Comparison of ENCODE assay signal across 1 cellular context in genomic region chr20:33732166-33732970, GRCh38.
TF ChIP-seq lines count a peak whose summit lies in the region.

No MANE protein-coding gene starts in this region.

TF ChIP-seq in HepG2, 621 proteins besides CTCF, POLR2A, EP300 and RAD21 (continues in another document):
- TF ChIP-seq ZNF770 (CRISPR knock-in tag; IDR thresholded peaks at IDR 0.05) (peak; percentile 15; the same call in 1 of the 2 replicates), ZNF761 (CRISPR knock-in tag; conservative IDR thresholded peaks at IDR 0.05) (peak; percentile 92; the same call in 1 of the 2 replicates), ZNF20 (CRISPR knock-in tag; IDR thresholded peaks at IDR 0.05) (no peak), PRDM10 (CRISPR knock-in tag; IDR thresholded peaks at IDR 0.05; ENCODE audit: low read depth) (0 out of 2 replicates have a peak, but pooled peaks have one; percentile 52), EEA1 (CRISPR knock-in tag; IDR thresholded peaks at IDR 0.05; ENCODE audit: borderline replicate concordance) (no peak; the same call in 1 of the 2 replicates), MED13 (CRISPR knock-in tag; IDR thresholded peaks at IDR 0.05) (peak; percentile 13; the same call in 1 of the 2 replicates), NR2F2 (IDR thresholded peaks at IDR 0.05; ENCODE audit: borderline replicate concordance, low read depth) (peak; percentile 18; the same call in 1 of the 2 replicates), ZNF549 (CRISPR knock-in tag; IDR thresholded peaks at IDR 0.05) (no peak), SPEN (CRISPR knock-in tag; IDR thresholded peaks at IDR 0.05; ENCODE audit: low read depth) (peak; percentile 97), ELF4 (CRISPR knock-in tag; IDR thresholded peaks at IDR 0.05; ENCODE audit: borderline replicate concordance) (peak; percentile 73; the same call in 1 of the 2 replicates), ZNF782 (CRISPR knock-in tag; IDR thresholded peaks at IDR 0.05; ENCODE audit: borderline replicate concordance) (peak; percentile 82; the same call in 1 of the 2 replicates), NFE2L1 (CRISPR knock-in tag; IDR thresholded peaks at IDR 0.05; ENCODE audit: borderline replicate concordance) (no peak), ARNT (IDR thresholded peaks at IDR 0.05) (no peak), GFI1 (CRISPR knock-in tag; IDR thresholded peaks at IDR 0.05; ENCODE audit: borderline replicate concordance) (no peak; the same call in 1 of the 2 replicates), SUZ12 (IDR thresholded peaks at IDR 0.05; ENCODE audit: low read depth, low read length) (no peak), SMAD1 (CRISPR knock-in tag; IDR thresholded peaks at IDR 0.05; ENCODE audit: borderline replicate concordance, low read depth) (0 out of 2 replicates have a peak, but pooled peaks have one; percentile 25), SRY (CRISPR knock-in tag; IDR thresholded peaks at IDR 0.05) (peak; percentile 97), MBNL3 (CRISPR knock-in tag; conservative IDR thresholded peaks at IDR 0.05) (no peak), ZNF441 (CRISPR knock-in tag; IDR thresholded peaks at IDR 0.05; ENCODE audit: borderline replicate concordance) (peak; percentile 84), KDM5B (CRISPR knock-in tag; IDR thresholded peaks at IDR 0.05; ENCODE audit: borderline replicate concordance) (peak; percentile 94), ZSCAN5A (CRISPR knock-in tag; IDR thresholded peaks at IDR 0.05; ENCODE audit: borderline replicate concordance) (peak; percentile 90), HNF4A (CRISPR knock-in tag; IDR thresholded peaks at IDR 0.05) (no peak; the same call in 1 of the 2 replicates), AGO2 (optimal IDR thresholded peaks at IDR 0.05; ENCODE audit: low read depth, low read length) (peak; percentile 88), HDAC2 (CRISPR knock-in tag; IDR thresholded peaks at IDR 0.05) (0 out of 2 replicates have a peak, but pooled peaks have one; percentile 14), ZNF468 (CRISPR knock-in tag; IDR thresholded peaks at IDR 0.05) (0 out of 2 replicates have a peak, but pooled peaks have one; percentile 18), SATB2 (CRISPR knock-in tag; IDR thresholded peaks at IDR 0.05) (no peak), PHF8 (CRISPR knock-in tag; IDR thresholded peaks at IDR 0.05) (peak; percentile 56), ZSCAN25 (CRISPR knock-in tag; IDR thresholded peaks at IDR 0.05) (0 out of 2 replicates have a peak, but pooled peaks have one; percentile 89), SYNCRIP (IDR thresholded peaks at IDR 0.05; ENCODE audit: insufficient read depth, low read depth, low read length) (no peak), ZFP62 (CRISPR knock-in tag; IDR thresholded peaks at IDR 0.05) (no peak), RERE (CRISPR knock-in tag; IDR thresholded peaks at IDR 0.05; ENCODE audit: low read depth) (peak; percentile 67; the same call in 1 of the 2 replicates), NR2F1 (CRISPR knock-in tag; IDR thresholded peaks at IDR 0.05) (0 out of 4 replicates have a peak, but pooled peaks of 1 of the 2 experiments have one; percentile 32), IRF9 (CRISPR knock-in tag; IDR thresholded peaks at IDR 0.05; ENCODE audit: borderline replicate concordance) (peak; percentile 85), ZNF563 (CRISPR knock-in tag; IDR thresholded peaks at IDR 0.05) (peak; percentile 97), ARID3A (IDR thresholded peaks at IDR 0.05; ENCODE audit: low read depth, low read length) (peak; percentile 39), ZBTB7A (CRISPR knock-in tag; IDR thresholded peaks at IDR 0.05) (peak; percentile 82; the same call in 1 of the 2 replicates), CHCHD3 (CRISPR knock-in tag; IDR thresholded peaks at IDR 0.05) (peak; percentile 46; the same call in 1 of the 2 replicates), SALL1 (CRISPR knock-in tag; IDR thresholded peaks at IDR 0.05) (peak; percentile 83), ZNF740 (CRISPR knock-in tag; IDR thresholded peaks at IDR 0.05) (peak; percentile 81), ZNF776 (CRISPR knock-in tag; IDR thresholded peaks at IDR 0.05) (peak; percentile 96; the same call in 1 of the 2 replicates), HNRNPL (IDR thresholded peaks at IDR 0.05; ENCODE audit: low read depth, low read length) (0 out of 2 replicates have a peak, but pooled peaks have one; percentile 55), ZNF235 (CRISPR knock-in tag; IDR thresholded peaks at IDR 0.05; ENCODE audit: borderline replicate concordance) (peak; percentile 81), ETV6 (CRISPR knock-in tag; conservative IDR thresholded peaks at IDR 0.05) (peak; percentile 88), ZNF598 (CRISPR knock-in tag; IDR thresholded peaks at IDR 0.05; ENCODE audit: borderline replicate concordance) (peak; percentile 60; the same call in 1 of the 2 replicates), SMYD3 (CRISPR knock-in tag; IDR thresholded peaks at IDR 0.05) (peak; percentile 56; the same call in 1 of the 2 replicates)
